In the genomic region with DNA sequence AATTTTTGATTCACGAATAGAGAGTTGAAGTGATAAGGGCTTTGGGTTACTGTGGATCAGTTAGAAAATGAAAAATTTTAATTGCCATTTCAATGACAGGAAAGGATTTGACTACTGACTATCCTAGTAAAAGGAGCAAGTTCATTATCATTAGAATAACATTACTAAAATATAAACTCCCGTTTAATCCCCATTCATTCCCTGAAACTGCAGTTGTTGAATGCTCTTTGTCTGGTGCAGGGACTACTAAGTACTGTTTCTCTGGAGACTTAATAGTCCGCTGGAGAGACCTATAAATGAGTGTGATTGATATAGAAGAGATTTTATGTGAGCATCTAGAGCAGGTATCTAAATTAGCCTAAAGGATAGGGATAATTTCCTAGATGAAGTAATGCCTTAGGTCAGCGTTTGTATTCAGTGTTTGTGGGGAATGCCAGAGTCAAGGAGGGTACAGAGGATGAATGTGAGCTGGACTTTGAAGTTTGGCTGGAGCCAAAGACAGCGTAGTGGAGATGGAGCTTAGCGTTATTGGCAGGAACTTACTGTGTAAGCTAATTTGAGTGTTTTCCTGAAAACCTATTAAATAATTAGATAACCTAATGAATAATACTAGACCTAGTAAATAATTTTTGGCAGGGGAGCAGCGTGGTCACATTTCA, we compare ENCODE assay signal across 1 cellular context.
TF ChIP-seq lines count a peak whose summit lies in the region.

No MANE protein-coding gene starts in this region.

TF ChIP-seq in HepG2, 621 proteins besides CTCF, POLR2A, EP300 and RAD21 (continues in another document):
- TF ChIP-seq, protein P1, sequence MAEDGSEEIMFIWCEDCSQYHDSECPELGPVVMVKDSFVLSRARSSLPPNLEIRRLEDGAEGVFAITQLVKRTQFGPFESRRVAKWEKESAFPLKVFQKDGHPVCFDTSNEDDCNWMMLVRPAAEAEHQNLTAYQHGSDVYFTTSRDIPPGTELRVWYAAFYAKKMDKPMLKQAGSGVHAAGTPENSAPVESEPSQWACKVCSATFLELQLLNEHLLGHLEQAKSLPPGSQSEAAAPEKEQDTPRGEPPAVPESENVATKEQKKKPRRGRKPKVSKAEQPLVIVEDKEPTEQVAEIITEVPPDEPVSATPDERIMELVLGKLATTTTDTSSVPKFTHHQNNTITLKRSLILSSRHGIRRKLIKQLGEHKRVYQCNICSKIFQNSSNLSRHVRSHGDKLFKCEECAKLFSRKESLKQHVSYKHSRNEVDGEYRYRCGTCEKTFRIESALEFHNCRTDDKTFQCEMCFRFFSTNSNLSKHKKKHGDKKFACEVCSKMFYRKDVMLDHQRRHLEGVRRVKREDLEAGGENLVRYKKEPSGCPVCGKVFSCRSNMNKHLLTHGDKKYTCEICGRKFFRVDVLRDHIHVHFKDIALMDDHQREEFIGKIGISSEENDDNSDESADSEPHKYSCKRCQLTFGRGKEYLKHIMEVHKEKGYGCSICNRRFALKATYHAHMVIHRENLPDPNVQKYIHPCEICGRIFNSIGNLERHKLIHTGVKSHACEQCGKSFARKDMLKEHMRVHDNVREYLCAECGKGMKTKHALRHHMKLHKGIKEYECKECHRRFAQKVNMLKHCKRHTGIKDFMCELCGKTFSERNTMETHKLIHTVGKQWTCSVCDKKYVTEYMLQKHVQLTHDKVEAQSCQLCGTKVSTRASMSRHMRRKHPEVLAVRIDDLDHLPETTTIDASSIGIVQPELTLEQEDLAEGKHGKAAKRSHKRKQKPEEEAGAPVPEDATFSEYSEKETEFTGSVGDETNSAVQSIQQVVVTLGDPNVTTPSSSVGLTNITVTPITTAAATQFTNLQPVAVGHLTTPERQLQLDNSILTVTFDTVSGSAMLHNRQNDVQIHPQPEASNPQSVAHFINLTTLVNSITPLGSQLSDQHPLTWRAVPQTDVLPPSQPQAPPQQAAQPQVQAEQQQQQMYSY (CRISPR knock-in tag; IDR thresholded peaks at IDR 0.05): no peak
- no peak for TF ChIP-seq ELF3 (CRISPR knock-in tag; IDR thresholded peaks at IDR 0.05)
- no peak for TF ChIP-seq KDM1A (CRISPR knock-in tag; IDR thresholded peaks at IDR 0.05)
- TF ChIP-seq ATF1 (CRISPR knock-in tag; IDR thresholded peaks at IDR 0.05): no peak
- TF ChIP-seq ZKSCAN5 (CRISPR knock-in tag; IDR thresholded peaks at IDR 0.05): no peak
- no peak for TF ChIP-seq HMG20B (CRISPR knock-in tag; conservative IDR thresholded peaks at IDR 0.05)
- no peak for TF ChIP-seq TBP (CRISPR knock-in tag; IDR thresholded peaks at IDR 0.05)
- TF ChIP-seq, protein P2, sequence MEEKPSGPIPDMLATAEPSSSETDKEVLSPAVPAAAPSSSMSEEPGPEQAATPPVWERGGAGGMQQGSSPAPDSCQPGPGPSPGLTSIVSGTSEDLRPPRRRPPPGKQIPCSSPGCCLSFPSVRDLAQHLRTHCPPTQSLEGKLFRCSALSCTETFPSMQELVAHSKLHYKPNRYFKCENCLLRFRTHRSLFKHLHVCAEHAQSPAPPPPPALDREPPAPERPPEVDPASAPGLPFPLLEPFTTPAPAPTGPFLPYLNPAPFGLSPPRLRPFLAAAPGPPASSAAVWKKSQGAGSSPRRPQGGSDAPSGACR (CRISPR knock-in tag; IDR thresholded peaks at IDR 0.05): no peak
- no peak for TF ChIP-seq ZNF329 (CRISPR knock-in tag; IDR thresholded peaks at IDR 0.05; ENCODE audit: low read depth)
- TF ChIP-seq ZNF720 (CRISPR knock-in tag; IDR thresholded peaks at IDR 0.05): no peak
- TF ChIP-seq SATB2 (CRISPR knock-in tag; IDR thresholded peaks at IDR 0.05): no peak
- TF ChIP-seq, protein P3, sequence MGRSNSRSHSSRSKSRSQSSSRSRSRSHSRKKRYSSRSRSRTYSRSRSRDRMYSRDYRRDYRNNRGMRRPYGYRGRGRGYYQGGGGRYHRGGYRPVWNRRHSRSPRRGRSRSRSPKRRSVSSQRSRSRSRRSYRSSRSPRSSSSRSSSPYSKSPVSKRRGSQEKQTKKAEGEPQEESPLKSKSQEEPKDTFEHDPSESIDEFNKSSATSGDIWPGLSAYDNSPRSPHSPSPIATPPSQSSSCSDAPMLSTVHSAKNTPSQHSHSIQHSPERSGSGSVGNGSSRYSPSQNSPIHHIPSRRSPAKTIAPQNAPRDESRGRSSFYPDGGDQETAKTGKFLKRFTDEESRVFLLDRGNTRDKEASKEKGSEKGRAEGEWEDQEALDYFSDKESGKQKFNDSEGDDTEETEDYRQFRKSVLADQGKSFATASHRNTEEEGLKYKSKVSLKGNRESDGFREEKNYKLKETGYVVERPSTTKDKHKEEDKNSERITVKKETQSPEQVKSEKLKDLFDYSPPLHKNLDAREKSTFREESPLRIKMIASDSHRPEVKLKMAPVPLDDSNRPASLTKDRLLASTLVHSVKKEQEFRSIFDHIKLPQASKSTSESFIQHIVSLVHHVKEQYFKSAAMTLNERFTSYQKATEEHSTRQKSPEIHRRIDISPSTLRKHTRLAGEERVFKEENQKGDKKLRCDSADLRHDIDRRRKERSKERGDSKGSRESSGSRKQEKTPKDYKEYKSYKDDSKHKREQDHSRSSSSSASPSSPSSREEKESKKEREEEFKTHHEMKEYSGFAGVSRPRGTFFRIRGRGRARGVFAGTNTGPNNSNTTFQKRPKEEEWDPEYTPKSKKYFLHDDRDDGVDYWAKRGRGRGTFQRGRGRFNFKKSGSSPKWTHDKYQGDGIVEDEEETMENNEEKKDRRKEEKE (IDR thresholded peaks at IDR 0.05): no peak
- TF ChIP-seq AGO1 (IDR thresholded peaks at IDR 0.05; ENCODE audit: low read depth, low read length, poor library complexity, severe bottlenecking): no peak
- TF ChIP-seq, protein P4, sequence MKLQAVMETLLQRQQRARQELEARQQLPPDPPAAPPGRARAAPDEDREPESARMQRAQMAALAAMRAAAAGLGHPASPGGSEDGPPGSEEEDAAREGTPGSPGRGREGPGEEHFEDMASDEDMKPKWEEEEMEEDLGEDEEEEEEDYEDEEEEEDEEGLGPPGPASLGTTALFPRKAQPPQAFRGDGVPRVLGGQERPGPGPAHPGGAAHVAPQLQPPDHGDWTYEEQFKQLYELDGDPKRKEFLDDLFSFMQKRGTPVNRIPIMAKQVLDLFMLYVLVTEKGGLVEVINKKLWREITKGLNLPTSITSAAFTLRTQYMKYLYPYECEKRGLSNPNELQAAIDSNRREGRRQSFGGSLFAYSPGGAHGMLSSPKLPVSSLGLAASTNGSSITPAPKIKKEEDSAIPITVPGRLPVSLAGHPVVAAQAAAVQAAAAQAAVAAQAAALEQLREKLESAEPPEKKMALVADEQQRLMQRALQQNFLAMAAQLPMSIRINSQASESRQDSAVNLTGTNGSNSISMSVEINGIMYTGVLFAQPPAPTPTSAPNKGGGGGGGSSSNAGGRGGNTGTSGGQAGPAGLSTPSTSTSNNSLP (IDR thresholded peaks at IDR 0.05; ENCODE audit: low read depth, low read length): no peak
- TF ChIP-seq, protein P5, sequence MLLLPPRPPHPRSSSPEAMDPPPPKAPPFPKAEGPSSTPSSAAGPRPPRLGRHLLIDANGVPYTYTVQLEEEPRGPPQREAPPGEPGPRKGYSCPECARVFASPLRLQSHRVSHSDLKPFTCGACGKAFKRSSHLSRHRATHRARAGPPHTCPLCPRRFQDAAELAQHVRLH (CRISPR knock-in tag; IDR thresholded peaks at IDR 0.05; ENCODE audit: borderline replicate concordance, low read depth): no peak
- TF ChIP-seq HNF4G (IDR thresholded peaks at IDR 0.05; ENCODE audit: borderline replicate concordance, low read depth, low read length): 0 out of 2 replicates have a peak, but pooled peaks have one; percentile 12
- TF ChIP-seq HNF4G (CRISPR knock-in tag; IDR thresholded peaks at IDR 0.05; ENCODE audit: borderline replicate concordance, low read depth): no peak
- TF ChIP-seq HDAC6 (IDR thresholded peaks at IDR 0.05; ENCODE audit: low read depth, low read length): no peak
- no peak for TF ChIP-seq MTF1 (CRISPR knock-in tag; IDR thresholded peaks at IDR 0.05)
- TF ChIP-seq, protein P6, sequence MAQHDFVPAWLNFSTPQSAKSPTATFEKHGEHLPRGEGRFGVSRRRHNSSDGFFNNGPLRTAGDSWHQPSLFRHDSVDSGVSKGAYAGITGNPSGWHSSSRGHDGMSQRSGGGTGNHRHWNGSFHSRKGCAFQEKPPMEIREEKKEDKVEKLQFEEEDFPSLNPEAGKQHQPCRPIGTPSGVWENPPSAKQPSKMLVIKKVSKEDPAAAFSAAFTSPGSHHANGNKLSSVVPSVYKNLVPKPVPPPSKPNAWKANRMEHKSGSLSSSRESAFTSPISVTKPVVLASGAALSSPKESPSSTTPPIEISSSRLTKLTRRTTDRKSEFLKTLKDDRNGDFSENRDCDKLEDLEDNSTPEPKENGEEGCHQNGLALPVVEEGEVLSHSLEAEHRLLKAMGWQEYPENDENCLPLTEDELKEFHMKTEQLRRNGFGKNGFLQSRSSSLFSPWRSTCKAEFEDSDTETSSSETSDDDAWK (CRISPR knock-in tag; IDR thresholded peaks at IDR 0.05): no peak
- TF ChIP-seq FLYWCH1 (CRISPR knock-in tag; IDR thresholded peaks at IDR 0.05): no peak
- no peak for TF ChIP-seq ZNF296 (CRISPR knock-in tag; conservative IDR thresholded peaks at IDR 0.05)
- no peak for TF ChIP-seq SNRNP70 (IDR thresholded peaks at IDR 0.05; ENCODE audit: low read depth, low read length)
- no peak for TF ChIP-seq SMC3 (IDR thresholded peaks at IDR 0.05; ENCODE audit: low read length)
- peak; percentile 76 for TF ChIP-seq HNF4A (CRISPR knock-in tag; IDR thresholded peaks at IDR 0.05)
- TF ChIP-seq GATA4 (IDR thresholded peaks at IDR 0.05; ENCODE audit: borderline replicate concordance, low read depth): no peak
- TF ChIP-seq MED8 (CRISPR knock-in tag; IDR thresholded peaks at IDR 0.05; ENCODE audit: insufficient replicate concordance): no peak
- no peak for TF ChIP-seq ZFYVE20 (CRISPR knock-in tag; IDR thresholded peaks at IDR 0.05; ENCODE audit: borderline replicate concordance, low read depth)
- TF ChIP-seq ZNF317 (CRISPR knock-in tag; IDR thresholded peaks at IDR 0.05): no peak
- TF ChIP-seq TCF7 (IDR thresholded peaks at IDR 0.05; ENCODE audit: low read depth): 0 out of 2 replicates have a peak, but pooled peaks have one; percentile 5
- TF ChIP-seq, protein P7, sequence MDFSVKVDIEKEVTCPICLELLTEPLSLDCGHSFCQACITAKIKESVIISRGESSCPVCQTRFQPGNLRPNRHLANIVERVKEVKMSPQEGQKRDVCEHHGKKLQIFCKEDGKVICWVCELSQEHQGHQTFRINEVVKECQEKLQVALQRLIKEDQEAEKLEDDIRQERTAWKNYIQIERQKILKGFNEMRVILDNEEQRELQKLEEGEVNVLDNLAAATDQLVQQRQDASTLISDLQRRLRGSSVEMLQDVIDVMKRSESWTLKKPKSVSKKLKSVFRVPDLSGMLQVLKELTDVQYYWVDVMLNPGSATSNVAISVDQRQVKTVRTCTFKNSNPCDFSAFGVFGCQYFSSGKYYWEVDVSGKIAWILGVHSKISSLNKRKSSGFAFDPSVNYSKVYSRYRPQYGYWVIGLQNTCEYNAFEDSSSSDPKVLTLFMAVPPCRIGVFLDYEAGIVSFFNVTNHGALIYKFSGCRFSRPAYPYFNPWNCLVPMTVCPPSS (IDR thresholded peaks at IDR 0.05): no peak
- TF ChIP-seq CBFB (CRISPR knock-in tag; IDR thresholded peaks at IDR 0.05): no peak
- TF ChIP-seq, protein P8, sequence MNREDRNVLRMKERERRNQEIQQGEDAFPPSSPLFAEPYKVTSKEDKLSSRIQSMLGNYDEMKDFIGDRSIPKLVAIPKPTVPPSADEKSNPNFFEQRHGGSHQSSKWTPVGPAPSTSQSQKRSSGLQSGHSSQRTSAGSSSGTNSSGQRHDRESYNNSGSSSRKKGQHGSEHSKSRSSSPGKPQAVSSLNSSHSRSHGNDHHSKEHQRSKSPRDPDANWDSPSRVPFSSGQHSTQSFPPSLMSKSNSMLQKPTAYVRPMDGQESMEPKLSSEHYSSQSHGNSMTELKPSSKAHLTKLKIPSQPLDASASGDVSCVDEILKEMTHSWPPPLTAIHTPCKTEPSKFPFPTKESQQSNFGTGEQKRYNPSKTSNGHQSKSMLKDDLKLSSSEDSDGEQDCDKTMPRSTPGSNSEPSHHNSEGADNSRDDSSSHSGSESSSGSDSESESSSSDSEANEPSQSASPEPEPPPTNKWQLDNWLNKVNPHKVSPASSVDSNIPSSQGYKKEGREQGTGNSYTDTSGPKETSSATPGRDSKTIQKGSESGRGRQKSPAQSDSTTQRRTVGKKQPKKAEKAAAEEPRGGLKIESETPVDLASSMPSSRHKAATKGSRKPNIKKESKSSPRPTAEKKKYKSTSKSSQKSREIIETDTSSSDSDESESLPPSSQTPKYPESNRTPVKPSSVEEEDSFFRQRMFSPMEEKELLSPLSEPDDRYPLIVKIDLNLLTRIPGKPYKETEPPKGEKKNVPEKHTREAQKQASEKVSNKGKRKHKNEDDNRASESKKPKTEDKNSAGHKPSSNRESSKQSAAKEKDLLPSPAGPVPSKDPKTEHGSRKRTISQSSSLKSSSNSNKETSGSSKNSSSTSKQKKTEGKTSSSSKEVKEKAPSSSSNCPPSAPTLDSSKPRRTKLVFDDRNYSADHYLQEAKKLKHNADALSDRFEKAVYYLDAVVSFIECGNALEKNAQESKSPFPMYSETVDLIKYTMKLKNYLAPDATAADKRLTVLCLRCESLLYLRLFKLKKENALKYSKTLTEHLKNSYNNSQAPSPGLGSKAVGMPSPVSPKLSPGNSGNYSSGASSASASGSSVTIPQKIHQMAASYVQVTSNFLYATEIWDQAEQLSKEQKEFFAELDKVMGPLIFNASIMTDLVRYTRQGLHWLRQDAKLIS (CRISPR knock-in tag; IDR thresholded peaks at IDR 0.05): no peak
- TF ChIP-seq, protein P9, sequence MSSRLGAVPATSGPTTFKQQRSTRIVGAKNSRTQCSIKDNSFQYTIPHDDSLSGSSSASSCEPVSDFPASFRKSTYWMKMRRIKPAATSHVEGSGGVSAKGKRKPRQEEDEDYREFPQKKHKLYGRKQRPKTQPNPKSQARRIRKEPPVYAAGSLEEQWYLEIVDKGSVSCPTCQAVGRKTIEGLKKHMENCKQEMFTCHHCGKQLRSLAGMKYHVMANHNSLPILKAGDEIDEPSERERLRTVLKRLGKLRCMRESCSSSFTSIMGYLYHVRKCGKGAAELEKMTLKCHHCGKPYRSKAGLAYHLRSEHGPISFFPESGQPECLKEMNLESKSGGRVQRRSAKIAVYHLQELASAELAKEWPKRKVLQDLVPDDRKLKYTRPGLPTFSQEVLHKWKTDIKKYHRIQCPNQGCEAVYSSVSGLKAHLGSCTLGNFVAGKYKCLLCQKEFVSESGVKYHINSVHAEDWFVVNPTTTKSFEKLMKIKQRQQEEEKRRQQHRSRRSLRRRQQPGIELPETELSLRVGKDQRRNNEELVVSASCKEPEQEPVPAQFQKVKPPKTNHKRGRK (CRISPR knock-in tag; IDR thresholded peaks at IDR 0.05): no peak
- no peak for TF ChIP-seq PPARG (CRISPR knock-in tag; conservative IDR thresholded peaks at IDR 0.05)
- TF ChIP-seq ZNF34 (CRISPR knock-in tag; IDR thresholded peaks at IDR 0.05; ENCODE audit: borderline replicate concordance): no peak
- no peak for TF ChIP-seq HCFC1 (IDR thresholded peaks at IDR 0.05; ENCODE audit: low read depth, low read length)
- no peak for TF ChIP-seq MBD4 (IDR thresholded peaks at IDR 0.05; ENCODE audit: borderline replicate concordance, low read length)
- TF ChIP-seq, protein P10, sequence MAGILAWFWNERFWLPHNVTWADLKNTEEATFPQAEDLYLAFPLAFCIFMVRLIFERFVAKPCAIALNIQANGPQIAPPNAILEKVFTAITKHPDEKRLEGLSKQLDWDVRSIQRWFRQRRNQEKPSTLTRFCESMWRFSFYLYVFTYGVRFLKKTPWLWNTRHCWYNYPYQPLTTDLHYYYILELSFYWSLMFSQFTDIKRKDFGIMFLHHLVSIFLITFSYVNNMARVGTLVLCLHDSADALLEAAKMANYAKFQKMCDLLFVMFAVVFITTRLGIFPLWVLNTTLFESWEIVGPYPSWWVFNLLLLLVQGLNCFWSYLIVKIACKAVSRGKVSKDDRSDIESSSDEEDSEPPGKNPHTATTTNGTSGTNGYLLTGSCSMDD (CRISPR knock-in tag; IDR thresholded peaks at IDR 0.05): no peak
- TF ChIP-seq, protein P11, sequence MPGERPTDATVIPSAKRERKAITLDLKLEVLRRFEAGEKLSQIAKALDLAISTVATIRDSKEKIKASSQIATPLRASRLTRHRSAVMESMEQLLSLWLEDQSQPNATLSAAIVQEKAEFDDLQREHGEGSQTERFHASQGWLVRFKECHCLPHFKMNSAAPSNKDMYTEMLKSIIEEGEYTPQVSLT (CRISPR knock-in tag; IDR thresholded peaks at IDR 0.05; ENCODE audit: borderline replicate concordance, low read depth): no peak
- TF ChIP-seq TEAD3 (CRISPR knock-in tag; optimal IDR thresholded peaks at IDR 0.05; ENCODE audit: borderline replicate concordance): peak; percentile 12
